Comparison of ENCODE assay signal across 6 cellular contexts in genomic region chrY:25399081-25399480, GRCh38.
DNase-seq lines count a peak whose midpoint lies in the region; ATAC-seq, FAIRE-seq and TF ChIP-seq lines count a peak whose summit lies in the region.
"Not testable (repeated sequence)": the region's sequence is repeated elsewhere in the genome, so short reads cannot be mapped to it uniquely, and the experiment has no call there.

No MANE protein-coding gene starts in this region.

- not testable (repeated sequence) for H3K9me3 ChIP-seq in HCT116 (ENCODE audit: control insufficient read depth in 1 of 2, insufficient read depth in 1 of 2, low read depth in 1 of 2, low read length in 2 of 2); Panc1 (ENCODE audit: control insufficient read depth, insufficient read depth, low read depth, low read length); body of pancreas; HepG2 (ENCODE audit: low read length); upper lobe of right lung

- TF ChIP-seq POLR2A in HCT116 (IDR thresholded peaks at IDR 0.05; ENCODE audit: borderline replicate concordance, extremely low read depth, insufficient read depth, insufficient read length); body of pancreas (IDR thresholded peaks at IDR 0.05); HepG2 (IDR thresholded peaks at IDR 0.05; ENCODE audit: insufficient read depth in 1 of 2, low read depth in 2 of 2, low read length in 2 of 2): not testable (repeated sequence)

- not testable (repeated sequence) for TF ChIP-seq EP300 in HepG2 (IDR thresholded peaks at IDR 0.05; ENCODE audit: low read depth in 2 of 2, low read length in 2 of 2); HepG2 (CRISPR knock-in tag; IDR thresholded peaks at IDR 0.05; ENCODE audit: borderline replicate concordance)

- in situ Hi-C loops in Panc1 (cut with HindIII; ENCODE audit: low pct_unique_long_range_greater_than_20kb, low sequenced_read_pairs); HepG2 (cut with HindIII; ENCODE audit: extremely low pct_ligation_motif_present, low pct_unique_long_range_greater_than_20kb): not testable (repeated sequence)

- not testable (repeated sequence) for H3K9ac ChIP-seq in HCT116 (ENCODE audit: low read length); HepG2 (ENCODE audit: insufficient read depth, low read depth, low read length)

- not testable (repeated sequence) for DNase-seq in HCT116 (ENCODE audit: low read depth, low spot score); Panc1 (ENCODE audit: low read depth, low spot score); body of pancreas; left ventricle myocardium superior; HepG2 (ENCODE audit: low spot score); upper lobe of right lung

- H3K4me2 ChIP-seq in HCT116 (ENCODE audit: low read length); HepG2 (ENCODE audit: low read depth, low read length): not testable (repeated sequence)

- RAD21 ChIA-PET in HCT116 (lab: Charles Lee; ENCODE audit: low non-redundant PET in 1 of 2, low total read pairs in 2 of 2, uncharacterized antibody in 2 of 2, unreplicated experiment in 2 of 2) = not testable (repeated sequence)

- FAIRE-seq in HepG2 (lab: Jason Lieb, UNC) = not testable (repeated sequence)

- not testable (repeated sequence) for H3K79me2 ChIP-seq in HCT116 (ENCODE audit: insufficient read depth, low read length); HepG2 (ENCODE audit: insufficient read depth, low read length)

- BruUV-seq in HCT116 (replicated peaks; lab: Mats Ljungman, UMichigan); Panc1 (replicated peaks; lab: Mats Ljungman, UMichigan); HepG2 (replicated peaks; lab: Mats Ljungman, UMichigan): not testable (repeated sequence)

- not testable (repeated sequence) for TF ChIP-seq RAD21 in HCT116 (IDR thresholded peaks at IDR 0.05; ENCODE audit: low read depth); HepG2 (CRISPR knock-in tag; IDR thresholded peaks at IDR 0.05)

- not testable (repeated sequence) for H2AFZ ChIP-seq in HCT116 (ENCODE audit: low read depth, low read length, poor library complexity, severe bottlenecking); HepG2 (ENCODE audit: low read length)

- POLR2A ChIA-PET in HCT116 (lab: Charles Lee); Panc1 (lab: Charles Lee); HepG2 (lab: Yijun Ruan, JAX): not testable (repeated sequence)

- ATAC-seq in HCT116 = peak; percentile 88
- peak; percentile 97 for ATAC-seq in Panc1
- ATAC-seq in body of pancreas = peak; percentile 58
- ATAC-seq in left ventricle myocardium superior = peak; percentile 56
- ATAC-seq in HepG2 = peak; percentile 46; the same call in 1 of the 3 replicates
- ATAC-seq in upper lobe of right lung = peak; percentile 97

- intact Hi-C loops in HCT116 (cut with micrococcal nuclease); Panc1 (cut with micrococcal nuclease; ENCODE audit: unreplicated experiment); body of pancreas (cut with DNase I); left ventricle myocardium superior (cut with micrococcal nuclease); HepG2 (cut with micrococcal nuclease; ENCODE audit: unreplicated experiment); upper lobe of right lung (cut with DNase I): not testable (repeated sequence)

- H4K20me1 ChIP-seq in HCT116 (ENCODE audit: insufficient read depth); HepG2 (ENCODE audit: insufficient read depth, low read length): not testable (repeated sequence)

- WGBS in body of pancreas, 2 donors = no CpG with 5 or more reads among the region's 2 CpGs
- WGBS in HepG2 (ENCODE audit: low lambda C conversion rate) = no CpG with 5 or more reads among the region's 2 CpGs

- H3K36me3 ChIP-seq in HCT116 (ENCODE audit: control insufficient read depth in 1 of 2, insufficient read depth in 2 of 2, low read length in 2 of 2); Panc1 (ENCODE audit: control insufficient read depth, insufficient read depth, low read length); body of pancreas (replicated peaks in 1 of 2; ENCODE audit: insufficient read depth in 1 of 2, low read depth in 2 of 2); HepG2 (replicated peaks in 1 of 2; ENCODE audit: control insufficient read depth in 1 of 2, insufficient read depth in 2 of 2, low read length in 2 of 2); upper lobe of right lung: not testable (repeated sequence)

- H3K4me1 ChIP-seq in HCT116 (ENCODE audit: control insufficient read depth in 1 of 2, insufficient read depth in 2 of 2, low read length in 2 of 2); Panc1 (ENCODE audit: control insufficient read depth, insufficient read depth, low read length); body of pancreas; HepG2 (ENCODE audit: insufficient read depth, low read length); upper lobe of right lung: not testable (repeated sequence)

- not testable (repeated sequence) for H3K4me3 ChIP-seq in HCT116 (replicated peaks in 1 of 2; ENCODE audit: low read depth in 1 of 2, low read length in 2 of 2); Panc1 (ENCODE audit: low read depth in 2 of 2, low read length in 2 of 2); body of pancreas; HepG2 (replicated peaks in 1 of 3; ENCODE audit: insufficient read depth in 1 of 3, low read depth in 2 of 3, low read length in 3 of 3); upper lobe of right lung

- CTCF ChIA-PET in HCT116 (lab: Charles Lee); Panc1 (lab: Charles Lee); HepG2 (lab: Yijun Ruan, JAX; ENCODE audit: low intra/inter-chr PET ratio, low total read pairs): not testable (repeated sequence)

- H3K27ac ChIP-seq in HCT116 (ENCODE audit: low read depth, low read length); Panc1 (ENCODE audit: low read length); body of pancreas; HepG2 (ENCODE audit: extremely low read length, insufficient read depth, low read length); upper lobe of right lung: not testable (repeated sequence)

- TF ChIP-seq CTCF in HCT116 (IDR thresholded peaks at IDR 0.05 in 2 of 3, conservative IDR thresholded peaks at IDR 0.05 in 1 of 3; ENCODE audit: borderline replicate concordance in 1 of 3, insufficient read depth in 1 of 3, low read depth in 2 of 3, low read length in 2 of 3); Panc1 (IDR thresholded peaks at IDR 0.05); body of pancreas (IDR thresholded peaks at IDR 0.05); HepG2 (CRISPR knock-in tag; IDR thresholded peaks at IDR 0.05); upper lobe of right lung (IDR thresholded peaks at IDR 0.05): not testable (repeated sequence)

- not testable (repeated sequence) for H3K27me3 ChIP-seq in HCT116 (ENCODE audit: insufficient read depth, low read length); Panc1 (ENCODE audit: control insufficient read depth, insufficient read depth, low read length); body of pancreas; HepG2 (ENCODE audit: control insufficient read depth in 1 of 2, insufficient read depth in 2 of 2, low read length in 2 of 2); upper lobe of right lung

- H3K9me2 ChIP-seq in HCT116 (ENCODE audit: insufficient read depth) = not testable (repeated sequence)

Comparison
In these comparisons a context has a peak if more than half of its experiments do, and no peak if none do; other contexts are left out.
1. ATAC-seq: peak in every context shown above with its lines; median percentile 97 in Panc1; 97 in upper lobe of right lung; 88 in HCT116; 58 in body of pancreas; 56 in left ventricle myocardium superior; 46 in HepG2.